1 cellular context compared by ENCODE assay signal in the genomic region with DNA sequence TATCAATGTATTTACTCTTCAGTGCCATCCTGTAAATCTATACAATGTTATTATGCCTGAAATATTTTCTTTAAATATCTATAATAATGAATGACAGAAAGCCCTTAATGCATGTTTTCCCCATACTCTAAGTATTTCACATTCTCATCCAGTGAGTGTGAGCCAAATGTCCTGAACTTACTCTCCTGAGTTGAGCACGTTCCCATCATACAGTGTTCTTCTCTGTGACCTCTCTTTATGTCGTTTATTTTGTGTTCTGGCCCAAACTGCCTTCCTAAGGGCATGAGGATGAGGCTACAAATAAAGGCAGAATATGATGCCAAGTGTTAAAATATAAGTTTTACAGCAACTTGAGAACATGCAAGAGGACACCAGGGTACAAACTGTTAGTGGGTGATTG.
TF ChIP-seq lines count a peak whose summit lies in the region.

No MANE protein-coding gene starts in this region.

TF ChIP-seq in HepG2, 621 proteins besides CTCF, POLR2A, EP300 and RAD21:
- TF ChIP-seq HMG20B (CRISPR knock-in tag; conservative IDR thresholded peaks at IDR 0.05): no peak
- no peak for TF ChIP-seq ZNF251 (CRISPR knock-in tag; IDR thresholded peaks at IDR 0.05)
- no peak for TF ChIP-seq PAF1 (CRISPR knock-in tag; IDR thresholded peaks at IDR 0.05)
- no peak for TF ChIP-seq ZNF44 (CRISPR knock-in tag; IDR thresholded peaks at IDR 0.05)
- TF ChIP-seq, protein P1, sequence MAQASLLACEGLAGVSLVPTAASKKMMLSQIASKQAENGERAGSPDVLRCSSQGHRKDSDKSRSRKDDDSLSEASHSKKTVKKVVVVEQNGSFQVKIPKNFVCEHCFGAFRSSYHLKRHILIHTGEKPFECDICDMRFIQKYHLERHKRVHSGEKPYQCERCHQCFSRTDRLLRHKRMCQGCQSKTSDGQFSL (CRISPR knock-in tag; IDR thresholded peaks at IDR 0.05): no peak
- TF ChIP-seq SKI (IDR thresholded peaks at IDR 0.05; ENCODE audit: partially characterized antibody): no peak
- TF ChIP-seq ZBTB38 (CRISPR knock-in tag; IDR thresholded peaks at IDR 0.05): no peak
- no peak for TF ChIP-seq ISX (CRISPR knock-in tag; conservative IDR thresholded peaks at IDR 0.05)
- no peak for TF ChIP-seq ZNF274 (CRISPR knock-in tag; IDR thresholded peaks at IDR 0.05)
